16 cellular contexts compared by ENCODE assay signal in the genomic region with DNA sequence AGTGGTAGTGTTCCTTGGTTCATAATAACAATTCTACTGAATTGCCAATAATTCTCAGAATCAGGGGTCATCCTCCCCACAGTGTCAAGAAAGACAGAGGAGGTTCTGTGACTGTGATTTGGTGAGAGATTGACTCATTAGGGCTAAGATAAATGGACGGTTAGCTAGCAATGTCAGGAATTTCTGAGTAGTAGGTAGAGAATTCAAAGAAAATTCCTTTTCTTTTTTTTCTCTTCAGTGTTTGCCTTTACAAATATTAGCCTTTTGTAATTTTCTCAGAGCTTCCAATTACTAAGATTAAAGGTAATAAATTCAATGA. TPM values are rescaled to one million over a fixed set of nuclear protein-coding genes. Genes with fewer than 3 reads are reported as not detected.
A peak's percentile ranks its signal among the peaks of the same experiment; 100 is the strongest.
DNase-seq lines count a peak whose midpoint lies in the region; ATAC-seq and TF ChIP-seq lines count a peak whose summit lies in the region.
"Had no signal": no experiment of that assay in that cellular context is flagged by ENCODE, and none has a peak within 500 bp of the region (broad histone marks: within the 10 kb centered on the region; RNA-seq: fewer than 3 reads in every experiment).

No MANE protein-coding gene starts in this region.

- no peaks in the 10 kb centered on the region for H3K9me2 ChIP-seq in GM23248 (ENCODE audit: insufficient read depth)

- no peak for TF ChIP-seq CTCF in RWPE2 (IDR thresholded peaks at IDR 0.05; ENCODE audit: poor library complexity, severe bottlenecking)

- no peaks in the 10 kb centered on the region for H3K36me3 Mint-ChIP-seq in stimulated activated memory B cell treated with anti-CD40 and anti-IgM and Interleukin-4, amounts not matched to agents 10 μg/mL and 1 μg/mL and 100 μg/mL, for 72 hours

- H3K27me3 ChIP-seq in GM23248 (replicated peaks; ENCODE audit: insufficient read depth) (no peaks in the 10 kb centered on the region), RWPE2 (ENCODE audit: insufficient read depth, poor library complexity, severe bottlenecking) (no peaks in the 10 kb centered on the region)

- H3K4me3 Mint-ChIP-seq in stimulated activated memory B cell treated with anti-CD40 and anti-IgM and Interleukin-4, amounts not matched to agents 10 μg/mL and 1 μg/mL and 100 μg/mL, for 72 hours = no peak overlapping the region
- H3K4me3 Mint-ChIP-seq: activated T-cell treated with anti-CD3 and anti-CD28 coated beads, Interleukin-2, amount 50 U/mL, for 4 hours; nephron progenitor cell had no signal

- whole genome bisulfite sequencing in GM23248 (ENCODE audit: low coverage in 1 of 2, low lambda C conversion rate in 2 of 2, missing lambda C conversion rate in 2 of 2), 2 experiments = 0% methylated on average over 1 of the region's 1 CpG

- no peaks in the 10 kb centered on the region for H3K9me3 ChIP-seq in GM23248 (ENCODE audit: low read depth)
- no peaks in the 10 kb centered on the region for H3K9me3 ChIP-seq in RWPE2 (ENCODE audit: severe bottlenecking)

- in situ Hi-C loops in GM23248 (cut with MboI) = no loop called here

- no peak overlapping the region for H3K27ac Mint-ChIP-seq in stimulated activated memory B cell treated with anti-CD40 and anti-IgM and Interleukin-4, amounts not matched to agents 10 μg/mL and 1 μg/mL and 100 μg/mL, for 72 hours
- H3K27ac Mint-ChIP-seq: nephron progenitor cell had no signal

- peaks cover 20% of the 10 kb centered on the region for H3F3A ChIP-seq in GM23248 (ENCODE audit: insufficient read depth)

- H3K9me3 Mint-ChIP-seq in stimulated activated memory B cell treated with anti-CD40 and anti-IgM and Interleukin-4, amounts not matched to agents 10 μg/mL and 1 μg/mL and 100 μg/mL, for 72 hours = no peaks in the 10 kb centered on the region
- H3K9me3 Mint-ChIP-seq: activated T-cell treated with anti-CD3 and anti-CD28 coated beads, Interleukin-2, amount 50 U/mL, for 4 hours had no signal

- H3K9ac ChIP-seq in GM23248 = no peak overlapping the region

- H3K27me3 Mint-ChIP-seq in stimulated activated memory B cell treated with anti-CD40 and anti-IgM and Interleukin-4, amounts not matched to agents 10 μg/mL and 1 μg/mL and 100 μg/mL, for 72 hours = peaks cover 6% of the 10 kb centered on the region

- H3K4me3 ChIP-seq in GM23248 (peak overlapping the region; percentile 20), RWPE2 (ENCODE audit: severe bottlenecking) (no peak overlapping the region)
- H3K4me3 ChIP-seq: K562 had no signal

- H4K20me1 ChIP-seq in GM23248 (ENCODE audit: insufficient read depth) = no peaks in the 10 kb centered on the region

- no peaks in the 10 kb centered on the region for H3K4me1 Mint-ChIP-seq in stimulated activated memory B cell treated with anti-CD40 and anti-IgM and Interleukin-4, amounts not matched to agents 10 μg/mL and 1 μg/mL and 100 μg/mL, for 72 hours

- no peaks in the 10 kb centered on the region for H3K79me2 ChIP-seq in GM23248 (ENCODE audit: insufficient read depth)

- H2AFZ ChIP-seq in GM23248 = no peak overlapping the region

- DNase-seq in GM23248 (peak; percentile 72), RWPE2 (ENCODE audit: low spot score) (no peak), fibroblast of gingiva (ENCODE audit: low read depth) (peak; percentile 16), renal cortical epithelial cell (ENCODE audit: low read depth) (peak; percentile 92), epidermal melanocyte (ENCODE audit: insufficient read length, low spot score) (no peak), iPS-NIHi11 (ENCODE audit: low spot score) (no peak)
- DNase-seq: activated CD4-positive, alpha-beta T cell treated with anti-CD3 and anti-CD28 coated beads for 1 hour; activated T-cell treated with anti-CD3 and anti-CD28 coated beads, Interleukin-2, amount 50 U/mL, for 4 hours; NCI-H1436; NCI-H446; nephron progenitor cell; substantia nigra; T-helper 1 cell had no signal

- H3K27ac ChIP-seq in GM23248 = peak overlapping the region; percentile 58
- H3K27ac ChIP-seq in RWPE2 (ENCODE audit: poor library complexity, severe bottlenecking) = peak overlapping the region; percentile 70

- H3K36me3 ChIP-seq in GM23248 (ENCODE audit: low read depth) = no peaks in the 10 kb centered on the region
- no peaks in the 10 kb centered on the region for H3K36me3 ChIP-seq in RWPE2 (ENCODE audit: low read depth)

- peak; percentile 99 for ATAC-seq in RWPE2 (ENCODE audit: low read depth)
- no peak for ATAC-seq in GM18520 (IDR thresholded peaks at IDR 0.05; ENCODE audit: unreplicated experiment)
- ATAC-seq in stimulated activated memory B cell treated with anti-CD40 and anti-IgM and Interleukin-4, amounts not matched to agents 10 μg/mL and 1 μg/mL and 100 μg/mL, for 72 hours = no peak
- ATAC-seq: activated T-cell treated with anti-CD3 and anti-CD28 coated beads, Interleukin-2, amount 50 U/mL, for 4 hours; K562 had no signal

- H3K4me1 ChIP-seq in GM23248 (ENCODE audit: insufficient read depth) = peaks cover 39% of the 10 kb centered on the region
- peaks cover 14% of the 10 kb centered on the region for H3K4me1 ChIP-seq in RWPE2 (ENCODE audit: insufficient read depth, poor library complexity, severe bottlenecking)

- peak overlapping the region; percentile 64 for H3K4me2 ChIP-seq in GM23248 (ENCODE audit: unreplicated experiment)

RNA-seq across cellular contexts. Expression of a gene that starts 16.8 kb away (rescaled TPM):
- 485 and 499 TPM in 2 replicates for total RNA-seq in GM23248 (2014; rRNA removed; shearing (Covaris generic))
- 76.4 and 77.4 TPM in 2 replicates for polyA plus RNA-seq in GM23248 (2016; fragmentation: Nextera tagmentation; extraction: Ambion mirVana)
- 299 and 669 TPM in 2 replicates for total RNA-seq in renal cortical epithelial cell

Comparison
In these comparisons a context has a peak if more than half of its experiments do, and no peak if none do; other contexts are left out.
1. DNase-seq: peak in GM23248 (single experiment), fibroblast of gingiva (single experiment) and renal cortical epithelial cell (single experiment); none in RWPE2 (single experiment), epidermal melanocyte (single experiment) and iPS-NIHi11 (single experiment).